ENCODE assay signal across 19 cellular contexts in genomic region chr1:179824265-179824664, GRCh38. TPM values are rescaled to one million over a fixed set of nuclear protein-coding genes. Genes with fewer than 3 reads are reported as not detected.
DNase-seq lines count a peak whose midpoint lies in the region; ATAC-seq and TF ChIP-seq lines count a peak whose summit lies in the region.
"Had no signal": no experiment of that assay in that cellular context is flagged by ENCODE, and none has a peak within 500 bp of the region (broad histone marks: within the 10 kb centered on the region; RNA-seq: fewer than 3 reads in every experiment).

No MANE protein-coding gene starts in this region.

- TF ChIP-seq CTCF in upper lobe of left lung (IDR thresholded peaks at IDR 0.05), result no peak

- no peak for ATAC-seq in upper lobe of left lung (ENCODE audit: low FRiP score in 2 of 2)
- no peak for ATAC-seq in GM19324 (IDR thresholded peaks at IDR 0.05; ENCODE audit: low FRiP score, unreplicated experiment)
- ATAC-seq in HG03045 (IDR thresholded peaks at IDR 0.05; ENCODE audit: unreplicated experiment), result no peak
- ATAC-seq: activated naive CD4-positive, alpha-beta T cell treated with anti-CD3 and anti-CD28 coated beads, Interleukin-2, amount 50 U/mL, for 72 hours; naive thymus-derived CD8-positive, alpha-beta T cell; T-helper 17 cell had no signal

- 84 to 92% methylated on average over 5 to 6 of the region's 6 CpGs for WGBS in upper lobe of left lung, 2 donors

- H3K36me3 ChIP-seq in upper lobe of left lung, result no peaks in the 10 kb centered on the region
- H3K36me3 ChIP-seq: esophagus muscularis mucosa, prostate gland, stomach had no signal

- no peaks in the 10 kb centered on the region for H3K27me3 ChIP-seq in upper lobe of left lung
- H3K27me3 ChIP-seq: esophagus muscularis mucosa had no signal

- no peak for TF ChIP-seq EP300 in upper lobe of left lung (IDR thresholded peaks at IDR 0.05)

- DNase-seq in activated effector memory CD4-positive, alpha-beta T cell treated with anti-CD3 and anti-CD28 coated beads, Interleukin-2, amount 50 U/mL, for 16 hours, result peak; percentile 49
- no peak for DNase-seq in activated effector memory CD4-positive, alpha-beta T cell treated with Interleukin-2 at 50 U/mL for 16 hours
- DNase-seq in NCI-H510A treated with DMSO at 0.1 percent for 48 hours (lab: John Stamatoyannopoulos, UW), result peak; percentile 68
- DNase-seq in ecto neural progenitor cell (ENCODE audit: low spot score), result peak; percentile 41
- DNase-seq in upper lobe of left lung, result peak; percentile 20 to 39
- DNase-seq in iPS-NIHi7 (ENCODE audit: extremely low spot score), result no peak
- DNase-seq: NCI-H748 treated with DMSO at 0.1 percent for 48 hours; RPMI8226; stimulated activated CD4-positive, alpha-beta T cell treated with anti-CD3 and anti-CD28 coated beads, Interleukin-15, amount 100 ng/mL, for 24 hours; stomach; T-helper 17 cell had no signal

- TF ChIP-seq POLR2A in upper lobe of left lung (IDR thresholded peaks at IDR 0.05), result no peak

- no peaks in the 10 kb centered on the region for H3K9me3 ChIP-seq in upper lobe of left lung
- H3K9me3 ChIP-seq: esophagus muscularis mucosa, prostate gland, stomach had no signal

- no peak overlapping the region for H3K4me3 ChIP-seq in upper lobe of left lung
- H3K4me3 ChIP-seq: esophagus muscularis mucosa, lung, prostate gland, stomach had no signal

- peaks cover 0 to 3% (median 0%) of the 10 kb centered on the region in 4 donors for H3K4me1 ChIP-seq in upper lobe of left lung
- H3K4me1 ChIP-seq: prostate gland, stomach had no signal

- no peak overlapping the region for H3K27ac ChIP-seq in upper lobe of left lung
- H3K27ac ChIP-seq: esophagus muscularis mucosa, KMS-11, prostate gland, stomach had no signal

RNA-seq across cellular contexts. Expression of gene TOR1AIP2, which starts 53.3 kb away (rescaled TPM):
- 100 to 1,000 TPM in 2 of 6 donors, 10 to 100 TPM in 4; 59.7 to 145 (median 81.2) TPM for total RNA-seq in upper lobe of left lung

RNA-seq across cellular contexts. Expression of gene TOR1AIP1, which starts 57.8 kb away (rescaled TPM):
- 10 to 100 TPM; 19.9 to 65.0 (median 59.7) TPM for total RNA-seq in upper lobe of left lung

Comparison
In these comparisons a context has a peak if more than half of its experiments do, and no peak if none do; other contexts are left out.
1. DNase-seq: peak in activated effector memory CD4-positive, alpha-beta T cell treated with anti-CD3 and anti-CD28 coated beads, Interleukin-2, amount 50 U/mL, for 16 hours (single experiment), NCI-H510A treated with DMSO at 0.1 percent for 48 hours (single experiment), ecto neural progenitor cell (single experiment) and upper lobe of left lung (2 of 2); none in activated effector memory CD4-positive, alpha-beta T cell treated with Interleukin-2 at 50 U/mL for 16 hours (single experiment) and iPS-NIHi7 (single experiment).